16 cellular contexts compared by ENCODE assay signal in genomic region chr12:49626836-49627235, GRCh38. TPM values are rescaled to one million over a fixed set of nuclear protein-coding genes. Genes with fewer than 3 reads are reported as not detected.
DNase-seq lines count a peak whose midpoint lies in the region; TF ChIP-seq lines count a peak whose summit lies in the region.
"Had no signal": no experiment of that assay in that cellular context is flagged by ENCODE, and none has a peak within 500 bp of the region (broad histone marks: within the 10 kb centered on the region; RNA-seq: fewer than 3 reads in every experiment).

No MANE protein-coding gene starts in this region.

- no peak overlapping the region for H3K4ac ChIP-seq in mesendoderm (ENCODE audit: low read depth, low read length)

- no peak overlapping the region for H3K18ac ChIP-seq in mesendoderm (ENCODE audit: low read length)

- TSS peak; percentile 8 for BruUV-seq in A673 (replicated peaks; lab: Mats Ljungman, UMichigan)

- DNase-seq in A673 (ENCODE audit: low spot score) (no peak), choroid plexus epithelial cell (ENCODE audit: low read depth) (peak; percentile 17), mesendoderm (peak; percentile 69), MM.1S (no peak), right atrium auricular region (ENCODE audit: low spot score) (no peak)
- no peak for DNase-seq in activated CD4-positive, alpha-beta T cell treated with anti-CD3 and anti-CD28 coated beads, Interleukin-2, amount 50 U/mL, for 4 hours
- DNase-seq: CD8-positive, alpha-beta T cell; DMS79 treated with DMSO at 0.1 percent for 48 hours; GF-D8; HCEC 1CT; KBM-7 had no signal

- no CpG with 5 or more reads among the region's 1 CpG for WGBS in mesendoderm (ENCODE audit: extremely low coverage, insufficient coverage, low lambda C conversion rate)

- H4K20me1 ChIP-seq in MM.1S (ENCODE audit: insufficient read depth, low read length) = no peaks in the 10 kb centered on the region
- H4K20me1 ChIP-seq: BLaER1 treated with 17β-estradiol and CSF1 and Interleukin-3, amounts not matched to agents 10 nM and 100 nM had no signal

- H3K36me3 ChIP-seq in A673 (ENCODE audit: insufficient read depth, low read length, poor library complexity, severe bottlenecking) (no peaks in the 10 kb centered on the region), HEK293 (ENCODE audit: control insufficient read depth in 2 of 2, insufficient read depth in 1 of 2, low read length in 2 of 2) (peaks cover 0 to 2% of the 10 kb centered on the region in 2 experiments; a peak in 1 of 3 replicates), mesendoderm (ENCODE audit: control insufficient read depth, insufficient read depth, low read length) (no peaks in the 10 kb centered on the region), MM.1S (replicated peaks; ENCODE audit: insufficient read depth, low read length) (no peaks in the 10 kb centered on the region), right atrium auricular region (peaks cover 3% of the 10 kb centered on the region)

- H3K9me2 ChIP-seq in MM.1S (replicated peaks; ENCODE audit: insufficient read depth, low read length) = no peaks in the 10 kb centered on the region

- H3K79me1 ChIP-seq in mesendoderm (ENCODE audit: low read length) = no peaks in the 10 kb centered on the region

- no peak for TF ChIP-seq CTCF in A673 (conservative IDR thresholded peaks at IDR 0.05; ENCODE audit: low read depth, low read length)
- no peak for TF ChIP-seq CTCF in HEK293 (tag by site-specific recombination; IDR thresholded peaks at IDR 0.05)
- TF ChIP-seq CTCF in choroid plexus epithelial cell (conservative IDR thresholded peaks at IDR 0.05; ENCODE audit: low read depth, low read length) = no peak
- TF ChIP-seq CTCF in MM.1S (IDR thresholded peaks at IDR 0.05; ENCODE audit: low read length) = no peak
- no peak for TF ChIP-seq CTCF in right atrium auricular region (IDR thresholded peaks at IDR 0.05)

- H3K9me3 ChIP-seq in A673 (ENCODE audit: low read depth, low read length, poor library complexity, severe bottlenecking) (no peaks in the 10 kb centered on the region), HEK293 (ENCODE audit: control insufficient read depth, insufficient read depth, low read depth, low read length) (no peaks in the 10 kb centered on the region), MM.1S (replicated peaks; ENCODE audit: insufficient read depth, low read length) (no peaks in the 10 kb centered on the region), right atrium auricular region (no peaks in the 10 kb centered on the region)
- H3K9me3 ChIP-seq: A549; BLaER1 treated with 17β-estradiol and CSF1 and Interleukin-3, amounts not matched to agents 10 nM and 100 nM had no signal

- no peak overlapping the region for H2BK15ac ChIP-seq in mesendoderm (replicated peaks; ENCODE audit: low read depth)

- intact Hi-C loops in A673 (cut with micrococcal nuclease; ENCODE audit: unreplicated experiment) = no loop called here

- peaks cover 18% of the 10 kb centered on the region for H3F3A ChIP-seq in MM.1S (ENCODE audit: insufficient read depth, low read length)

- H3K23ac ChIP-seq in mesendoderm (ENCODE audit: low read length) = no peak overlapping the region

- POLR2A ChIA-PET in A673 (lab: Charles Lee; ENCODE audit: low non-redundant PET) (no interaction called here), HEK293 (lab: Yijun Ruan, JAX) (no interaction called here)

- H3K4me3 ChIP-seq in A673 (ENCODE audit: low read depth, low read length, poor library complexity, severe bottlenecking) (no peak overlapping the region), HEK293 (ENCODE audit: low read depth, low read length) (no peak overlapping the region), choroid plexus epithelial cell (ENCODE audit: low read depth, low read length) (no peak overlapping the region), mesendoderm (ENCODE audit: low read length) (no peak overlapping the region), MM.1S (ENCODE audit: low read length) (no peak overlapping the region), right atrium auricular region (no peak overlapping the region)
- H3K4me3 ChIP-seq: A549; BLaER1 treated with 17β-estradiol and CSF1 and Interleukin-3, amounts not matched to agents 10 nM and 100 nM; GM23338 had no signal

- no peak overlapping the region for H3K56ac ChIP-seq in mesendoderm (ENCODE audit: low read length)

- no peak overlapping the region for H4K8ac ChIP-seq in mesendoderm (ENCODE audit: low read depth, low read length)

- H3K27me3 ChIP-seq in A673 (replicated peaks; ENCODE audit: insufficient read depth, low read depth, low read length, poor library complexity) = no peaks in the 10 kb centered on the region
- no peaks in the 10 kb centered on the region for H3K27me3 ChIP-seq in mesendoderm (ENCODE audit: insufficient read depth, low read length, poor library complexity)
- no peaks in the 10 kb centered on the region for H3K27me3 ChIP-seq in MM.1S (replicated peaks; ENCODE audit: insufficient read depth, low read length)
- no peaks in the 10 kb centered on the region for H3K27me3 ChIP-seq in right atrium auricular region
- H3K27me3 ChIP-seq: BLaER1 treated with 17β-estradiol and CSF1 and Interleukin-3, amounts not matched to agents 10 nM and 100 nM had no signal

- H2AK5ac ChIP-seq in mesendoderm (ENCODE audit: low read length) = no peak overlapping the region

- H4K5ac ChIP-seq in mesendoderm (ENCODE audit: low read length) = no peak overlapping the region

- peaks cover 12% of the 10 kb centered on the region for H3K4me1 ChIP-seq in A673 (ENCODE audit: insufficient read depth, low read length, poor library complexity, severe bottlenecking)
- no peaks in the 10 kb centered on the region for H3K4me1 ChIP-seq in HEK293 (ENCODE audit: control insufficient read depth, insufficient read depth, low read length)
- peaks cover 6% of the 10 kb centered on the region for H3K4me1 ChIP-seq in mesendoderm (ENCODE audit: control insufficient read depth, low read depth, low read length)
- peaks cover under 1% of the 10 kb centered on the region for H3K4me1 ChIP-seq in MM.1S (ENCODE audit: low read length)
- peaks cover 0 to 15% of the 10 kb centered on the region in 2 donors for H3K4me1 ChIP-seq in right atrium auricular region

- H3K9ac ChIP-seq in mesendoderm (ENCODE audit: low read length) = no peak overlapping the region
- no peak overlapping the region for H3K9ac ChIP-seq in MM.1S (ENCODE audit: low read length)
- H3K9ac ChIP-seq: BLaER1 treated with 17β-estradiol and CSF1 and Interleukin-3, amounts not matched to agents 10 nM and 100 nM had no signal

- CTCF ChIA-PET in A673 (lab: Charles Lee) = no interaction called here
- CTCF ChIA-PET in HEK293 (lab: Yijun Ruan, JAX) = interaction anchor here (0.5 kb wide), 1 partner anchor 342 kb away, joined by 3 read pairs; no protein-coding TSS in a partner anchor

- no peak overlapping the region for H2AFZ ChIP-seq in MM.1S (ENCODE audit: low read length)
- H2AFZ ChIP-seq: GM23338 had no signal

- no peak overlapping the region for H2BK120ac ChIP-seq in mesendoderm (ENCODE audit: low read depth, low read length)

- H3K79me2 ChIP-seq in mesendoderm (ENCODE audit: control insufficient read depth, insufficient read depth, low read length) = no peaks in the 10 kb centered on the region
- H3K79me2 ChIP-seq in MM.1S (ENCODE audit: low read length) = no peaks in the 10 kb centered on the region

- H3K27ac ChIP-seq in A673 (ENCODE audit: low read depth, low read length, poor library complexity, severe bottlenecking) = no peak overlapping the region
- no peak overlapping the region for H3K27ac ChIP-seq in HEK293 (ENCODE audit: extremely low read depth, low read depth, low read length)
- no peak overlapping the region for H3K27ac ChIP-seq in mesendoderm (ENCODE audit: low read depth, low read length)
- no peak overlapping the region for H3K27ac ChIP-seq in MM.1S (ENCODE audit: low read length)
- no peak overlapping the region for H3K27ac ChIP-seq in right atrium auricular region
- H3K27ac ChIP-seq: 22Rv1; BLaER1 treated with 17β-estradiol and CSF1 and Interleukin-3, amounts not matched to agents 10 nM and 100 nM had no signal

- H3K4me2 ChIP-seq in mesendoderm (ENCODE audit: low read length) = no peak overlapping the region
- no peak overlapping the region for H3K4me2 ChIP-seq in MM.1S (ENCODE audit: low read depth, low read length)
- H3K4me2 ChIP-seq: BLaER1 treated with 17β-estradiol and CSF1 and Interleukin-3, amounts not matched to agents 10 nM and 100 nM; GM23338 had no signal

- H2BK5ac ChIP-seq in mesendoderm (ENCODE audit: low read length) = no peak overlapping the region

TF ChIP-seq in HEK293, 187 proteins besides CTCF, POLR2A, EP300 and RAD21 (continues in another document):
- TF ChIP-seq ZNF629 (tag by site-specific recombination; IDR thresholded peaks at IDR 0.05) (no peak), HOXA7 (CRISPR knock-in tag; IDR thresholded peaks at IDR 0.05; ENCODE audit: borderline replicate concordance) (no peak), ZSCAN16 (tag by site-specific recombination; IDR thresholded peaks at IDR 0.05) (no peak), FEZF1 (tag by site-specific recombination; IDR thresholded peaks at IDR 0.05) (no peak)

RNA-seq across cellular contexts. Expression of gene PRPF40B, which starts 3.5 kb away (rescaled TPM):
- total RNA-seq in A673 (2021) (14.0 and 19.4 TPM in 2 replicates), right atrium auricular region (10 to 100 TPM; 14.9 to 16.0 TPM)
- 4.3 TPM for polyA plus RNA-seq in mesendoderm (2013, experiment 1 of 2)
- 4.5 TPM for polyA plus RNA-seq in mesendoderm (2013, experiment 2 of 2)

RNA-seq across cellular contexts. Expression of gene FAM186B, which starts 21.4 kb away (rescaled TPM):
- total RNA-seq in A673 (2021) = 0.19 and 0.20 TPM in 2 replicates
- polyA plus RNA-seq in mesendoderm (2013, experiment 1 of 2) = 0.08 TPM
- polyA plus RNA-seq in mesendoderm (2013, experiment 2 of 2) = 0.06 TPM
- total RNA-seq in right atrium auricular region = under 1 TPM in 1 of 2 donors, not detected in 1; 0.28 TPM

RNA-seq across cellular contexts. Expression of gene MCRS1, which starts 58.9 kb away (rescaled TPM):
- total RNA-seq in A673 (2021) = 79.6 and 84.3 TPM in 2 replicates
- polyA plus RNA-seq in mesendoderm (2013, experiment 1 of 2) = 69.8 TPM
- 68.8 TPM for polyA plus RNA-seq in mesendoderm (2013, experiment 2 of 2)
- total RNA-seq in right atrium auricular region = 10 to 100 TPM; 81.8 to 82.8 TPM

Comparison
In these comparisons a context has a peak if more than half of its experiments do, and no peak if none do; other contexts are left out.
1. DNase-seq: peak in choroid plexus epithelial cell (single experiment) and mesendoderm (single experiment); none in A673 (single experiment), activated CD4-positive, alpha-beta T cell treated with anti-CD3 and anti-CD28 coated beads, Interleukin-2, amount 50 U/mL, for 4 hours (0 of 2), MM.1S (single experiment) and right atrium auricular region (single experiment).